Comparison of ENCODE assay signal across 12 cellular contexts in the genomic region with DNA sequence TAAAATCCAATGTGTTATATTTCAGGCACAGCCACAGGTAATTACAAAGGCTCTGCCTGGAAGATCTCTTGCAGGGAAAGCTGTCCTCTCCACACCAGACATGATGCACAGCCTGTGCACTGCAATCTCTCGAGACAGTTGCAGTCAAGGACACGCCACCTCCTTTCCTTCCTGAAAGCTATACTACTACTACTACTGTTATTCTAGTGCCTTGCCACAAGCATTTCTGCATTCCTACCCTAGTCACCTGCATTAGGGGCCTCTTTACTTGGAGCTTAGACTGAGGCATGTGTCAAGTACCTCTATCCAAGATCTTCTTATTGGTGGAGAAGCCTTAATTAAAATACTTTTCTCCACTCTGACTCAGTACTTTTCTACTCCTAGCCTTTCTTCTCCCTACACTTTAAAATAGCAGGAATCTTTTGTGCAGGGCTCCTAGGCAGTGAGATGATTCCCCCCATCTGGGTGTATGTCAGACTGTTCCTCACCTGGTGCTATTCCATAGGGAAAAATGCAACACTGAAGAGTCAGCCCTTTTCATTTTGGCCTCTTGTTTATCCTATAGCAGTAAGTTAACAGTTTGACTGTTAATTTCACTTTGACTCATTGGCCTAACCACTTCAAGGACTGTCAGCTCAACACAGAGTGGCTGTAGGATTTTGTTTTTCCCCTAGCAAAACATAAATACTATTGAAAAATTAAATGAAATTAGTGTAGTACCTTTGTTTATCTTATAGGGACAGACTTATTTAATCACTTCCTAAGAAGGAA.
A peak's percentile ranks its signal among the peaks of the same experiment; 100 is the strongest.
DNase-seq lines count a peak whose midpoint lies in the region; ATAC-seq lines count a peak whose summit lies in the region.
"Had no signal": no experiment of that assay in that cellular context is flagged by ENCODE, and none has a peak within 500 bp of the region (broad histone marks: within the 10 kb centered on the region; RNA-seq: fewer than 3 reads in every experiment).

No MANE protein-coding gene starts in this region.

- DNase-seq in activated naive CD4-positive, alpha-beta T cell treated with anti-CD3 and anti-CD28 coated beads, Interleukin-2, amount 50 U/mL, for 72 hours (ENCODE audit: low spot score in 2 of 2), result peak in 1 of 2 donors; percentile 21
- DNase-seq in activated naive CD4-positive, alpha-beta T cell treated with anti-CD3 and anti-CD28 coated beads, Interleukin-2, amount 50 U/mL, for 16 hours, result no peak
- DNase-seq in stimulated activated naive B cell treated with anti-CD40 and anti-IgM and Interleukin-4, amounts not matched to agents 10 μg/mL and 1 μg/mL and 100 μg/mL, for 72 hours, result no peak
- DNase-seq in SK-N-DZ (ENCODE audit: low spot score) (no peak), DMS79 treated with DMSO at 0.1 percent for 48 hours (lab: John Stamatoyannopoulos, UW) (no peak), hypothalamus (lab: John Stamatoyannopoulos, UW) (no peak)
- DNase-seq: dermis blood vessel endothelial cell, foreskin keratinocyte, NCI-H1436 treated with DMSO at 0.1 percent for 48 hours had no signal

- H3K9me3 Mint-ChIP-seq in activated naive CD4-positive, alpha-beta T cell treated with anti-CD3 and anti-CD28 coated beads, Interleukin-2, amount 50 U/mL, for 72 hours, result no peaks in the 10 kb centered on the region
- H3K9me3 Mint-ChIP-seq in stimulated activated naive B cell treated with anti-CD40 and anti-IgM and Interleukin-4, amounts not matched to agents 10 μg/mL and 1 μg/mL and 100 μg/mL, for 72 hours, result peaks cover 1 to 3% of the 10 kb centered on the region in 2 donors
- H3K9me3 Mint-ChIP-seq: activated naive CD4-positive, alpha-beta T cell treated with anti-CD3 and anti-CD28 coated beads, Interleukin-2, amount 50 U/mL, for 24 hours had no signal

- H3K27me3 Mint-ChIP-seq in stimulated activated naive B cell treated with anti-CD40 and anti-IgM and Interleukin-4, amounts not matched to agents 10 μg/mL and 1 μg/mL and 100 μg/mL, for 72 hours, result no peaks in the 10 kb centered on the region
- H3K27me3 Mint-ChIP-seq: activated naive CD4-positive, alpha-beta T cell treated with anti-CD3 and anti-CD28 coated beads, Interleukin-2, amount 50 U/mL, for 24 hours had no signal

- H3K36me3 Mint-ChIP-seq in activated naive CD4-positive, alpha-beta T cell treated with anti-CD3 and anti-CD28 coated beads, Interleukin-2, amount 50 U/mL, for 72 hours, result peaks cover 7 to 9% of the 10 kb centered on the region in 2 donors
- H3K36me3 Mint-ChIP-seq in stimulated activated naive B cell treated with anti-CD40 and anti-IgM and Interleukin-4, amounts not matched to agents 10 μg/mL and 1 μg/mL and 100 μg/mL, for 72 hours, result peaks cover 1 to 5% of the 10 kb centered on the region in 2 donors

- ATAC-seq in activated naive CD4-positive, alpha-beta T cell treated with anti-CD3 and anti-CD28 coated beads, Interleukin-2, amount 50 U/mL, for 72 hours, result peak; percentile 74 to 94
- ATAC-seq in GM21619 (IDR thresholded peaks at IDR 0.05; ENCODE audit: unreplicated experiment) (peak; percentile 92), HG03439 (IDR thresholded peaks at IDR 0.05; ENCODE audit: unreplicated experiment) (peak; percentile 88)
- ATAC-seq in stimulated activated naive B cell treated with anti-CD40 and anti-IgM and Interleukin-4, amounts not matched to agents 10 μg/mL and 1 μg/mL and 100 μg/mL, for 72 hours (replicated peaks), result peak; percentile 68 to 83
- ATAC-seq: foreskin keratinocyte had no signal

- H3K27ac Mint-ChIP-seq in activated naive CD4-positive, alpha-beta T cell treated with anti-CD3 and anti-CD28 coated beads, Interleukin-2, amount 50 U/mL, for 72 hours, result peak overlapping the region in 1 of 2 donors; percentile 69
- no peak overlapping the region for H3K27ac Mint-ChIP-seq in stimulated activated naive B cell treated with anti-CD40 and anti-IgM and Interleukin-4, amounts not matched to agents 10 μg/mL and 1 μg/mL and 100 μg/mL, for 72 hours
- H3K27ac Mint-ChIP-seq: activated naive CD4-positive, alpha-beta T cell treated with anti-CD3 and anti-CD28 coated beads, Interleukin-2, amount 50 U/mL, for 24 hours had no signal

- no peaks in the 10 kb centered on the region for H3K4me1 Mint-ChIP-seq in stimulated activated naive B cell treated with anti-CD40 and anti-IgM and Interleukin-4, amounts not matched to agents 10 μg/mL and 1 μg/mL and 100 μg/mL, for 72 hours
- H3K4me1 Mint-ChIP-seq: activated naive CD4-positive, alpha-beta T cell treated with anti-CD3 and anti-CD28 coated beads, Interleukin-2, amount 50 U/mL, for 24 hours had no signal

- no peak overlapping the region for H3K4me3 Mint-ChIP-seq in stimulated activated naive B cell treated with anti-CD40 and anti-IgM and Interleukin-4, amounts not matched to agents 10 μg/mL and 1 μg/mL and 100 μg/mL, for 72 hours
- H3K4me3 Mint-ChIP-seq: activated naive CD4-positive, alpha-beta T cell treated with anti-CD3 and anti-CD28 coated beads, Interleukin-2, amount 50 U/mL, for 24 hours had no signal
